28 cellular contexts compared by ENCODE assay signal in genomic region chr6:31556312-31556711, GRCh38. TPM values are rescaled to one million over a fixed set of nuclear protein-coding genes. Genes with fewer than 3 reads are reported as not detected.
A peak's percentile ranks its signal among the peaks of the same experiment; 100 is the strongest.
DNase-seq lines count a peak whose midpoint lies in the region; ATAC-seq and TF ChIP-seq lines count a peak whose summit lies in the region.
"Had no signal": no experiment of that assay in that cellular context is flagged by ENCODE, and none has a peak within 500 bp of the region (broad histone marks: within the 10 kb centered on the region; RNA-seq: fewer than 3 reads in every experiment).

No MANE protein-coding gene starts in this region.

- H3K9me3 ChIP-seq in neuronal stem cell (replicated peaks in 1 of 2; ENCODE audit: control insufficient read depth in 2 of 2, insufficient read depth in 1 of 2, low read depth in 1 of 2, low read length in 2 of 2): no peaks in the 10 kb centered on the region
- H3K9me3 ChIP-seq: SK-N-SH, upper lobe of left lung had no signal

- H3K9me3 Mint-ChIP-seq in activated CD4-positive, alpha-beta memory T cell treated with anti-CD3 and anti-CD28 coated beads for 36 hours: no peaks in the 10 kb centered on the region
- no peaks in the 10 kb centered on the region for H3K9me3 Mint-ChIP-seq in activated CD4-positive, alpha-beta memory T cell treated with anti-CD3 and anti-CD28 coated beads, Interleukin-2, amount 10 ng/mL, durations not matched to agents 7 days and 5 days
- no peaks in the 10 kb centered on the region for H3K9me3 Mint-ChIP-seq in activated T-helper 1 cell treated with anti-CD3 and anti-CD28 coated beads, Interleukin-12 subunit alpha, Interleukin-12 subunit beta, Interleukin-2, Interleukin-4 antibody, amounts not matched to agents 30 ng/mL and 10 ng/mL and 1 ng/mL, durations not matched to agents 14 hours and 24 hours and 36 hours
- H3K9me3 Mint-ChIP-seq: T-helper 2 cell treated with Interferon-gamma antibody and Interleukin-4, amounts not matched to agents 5 μg/mL and 100 μg/mL, for 36 hours had no signal

- no peak for TF ChIP-seq CTCF in dorsolateral prefrontal cortex (IDR thresholded peaks at IDR 0.05 in 54 of 56, conservative IDR thresholded peaks at IDR 0.05 in 2 of 56; ENCODE audit: low read depth in 1 of 56, partially characterized antibody in 56 of 56)

- peak overlapping the region; percentile 67 for H3K23ac ChIP-seq in neuronal stem cell (ENCODE audit: low read depth, low read length, poor library complexity)

- H3K4ac ChIP-seq in neuronal stem cell (ENCODE audit: low read length): no peak overlapping the region

- H3K36me3 Mint-ChIP-seq in activated CD4-positive, alpha-beta memory T cell treated with anti-CD3 and anti-CD28 coated beads for 36 hours: peaks cover 22% of the 10 kb centered on the region
- H3K36me3 Mint-ChIP-seq in activated CD4-positive, alpha-beta memory T cell treated with anti-CD3 and anti-CD28 coated beads, Interleukin-2, amount 10 ng/mL, durations not matched to agents 7 days and 5 days (ENCODE audit: low read depth): peaks cover 44% of the 10 kb centered on the region
- peaks cover 37% of the 10 kb centered on the region for H3K36me3 Mint-ChIP-seq in activated T-helper 1 cell treated with anti-CD3 and anti-CD28 coated beads, Interleukin-12 subunit alpha, Interleukin-12 subunit beta, Interleukin-2, Interleukin-4 antibody, amounts not matched to agents 30 ng/mL and 10 ng/mL and 1 ng/mL, durations not matched to agents 14 hours and 24 hours and 36 hours (ENCODE audit: low read depth)

- no peak overlapping the region for H4K8ac ChIP-seq in neuronal stem cell (ENCODE audit: low read depth, low read length)

- CTCF ChIA-PET in activated CD4-positive, alpha-beta memory T cell treated with anti-CD3 and anti-CD28 coated beads for 36 hours (lab: Charles Lee): interaction anchor here (0.7 to 29.2 kb wide), 4 partner anchors 9 to 129 kb away, joined by 3 to 1658 read pairs (median 3); partner anchors contain the start of genes ATP6V1G2, LST1, LTB and NCR3
- CTCF ChIA-PET in activated CD4-positive, alpha-beta memory T cell treated with anti-CD3 and anti-CD28 coated beads, Interleukin-2, amount 10 ng/mL, durations not matched to agents 7 days and 5 days (lab: Charles Lee): interaction anchor here (0.8 to 24.6 kb wide), 4 partner anchors 19 to 42 kb away, joined by 4 to 751 read pairs (median 6); partner anchors contain the start of genes LTB, NCR3 and TNF

- H4K91ac ChIP-seq in neuronal stem cell (ENCODE audit: low read depth, low read length, poor library complexity): no peak overlapping the region

- intact Hi-C loops in activated CD4-positive, alpha-beta memory T cell treated with anti-CD3 and anti-CD28 coated beads for 36 hours (cut with micrococcal nuclease): no loop called here
- intact Hi-C loops in activated T-helper 1 cell treated with anti-CD3 and anti-CD28 coated beads, Interleukin-12 subunit alpha, Interleukin-12 subunit beta, Interleukin-2, Interleukin-4 antibody, amounts not matched to agents 30 ng/mL and 10 ng/mL and 1 ng/mL, durations not matched to agents 14 hours and 24 hours and 36 hours (cut with micrococcal nuclease): no loop called here
- intact Hi-C loops in dorsolateral prefrontal cortex (cut with DNase I): no loop called here

- H2AFZ ChIP-seq in neuronal stem cell (ENCODE audit: low read length): no peak overlapping the region

- H3K4me3 Mint-ChIP-seq in activated CD4-positive, alpha-beta memory T cell treated with anti-CD3 and anti-CD28 coated beads for 36 hours: no peak overlapping the region
- H3K4me3 Mint-ChIP-seq in activated CD4-positive, alpha-beta memory T cell treated with anti-CD3 and anti-CD28 coated beads, Interleukin-2, amount 10 ng/mL, durations not matched to agents 7 days and 5 days: no peak overlapping the region
- peak overlapping the region; percentile 7 for H3K4me3 Mint-ChIP-seq in activated T-helper 1 cell treated with anti-CD3 and anti-CD28 coated beads, Interleukin-12 subunit alpha, Interleukin-12 subunit beta, Interleukin-2, Interleukin-4 antibody, amounts not matched to agents 30 ng/mL and 10 ng/mL and 1 ng/mL, durations not matched to agents 14 hours and 24 hours and 36 hours
- H3K4me3 Mint-ChIP-seq: T-helper 2 cell treated with Interferon-gamma antibody and Interleukin-4, amounts not matched to agents 5 μg/mL and 100 μg/mL, for 36 hours had no signal

- no peak overlapping the region for H3K4me2 ChIP-seq in neuronal stem cell (ENCODE audit: insufficient read depth, low read length, poor library complexity, severe bottlenecking)
- H3K4me2 ChIP-seq: SK-N-SH had no signal

- no peak overlapping the region for H2BK15ac ChIP-seq in neuronal stem cell (ENCODE audit: low read length)

- H2BK120ac ChIP-seq in neuronal stem cell (ENCODE audit: low read depth, low read length): no peak overlapping the region

- no peak overlapping the region for H3K9ac ChIP-seq in neuronal stem cell (ENCODE audit: low read depth, low read length, poor library complexity)
- H3K9ac ChIP-seq: SK-N-SH had no signal

- H2BK12ac ChIP-seq in neuronal stem cell (ENCODE audit: low read length): no peak overlapping the region

- H2BK5ac ChIP-seq in neuronal stem cell (ENCODE audit: low read length): no peak overlapping the region

- H2AK5ac ChIP-seq in neuronal stem cell (ENCODE audit: low read depth, low read length): no peak overlapping the region

- no peak overlapping the region for H3K27ac ChIP-seq in neuronal stem cell (replicated peaks; ENCODE audit: low read length)
- H3K27ac ChIP-seq in dorsolateral prefrontal cortex: no peak overlapping the region
- H3K27ac ChIP-seq: brain microvascular endothelial cell, RWPE1, upper lobe of left lung had no signal

- H3K18ac ChIP-seq in neuronal stem cell (ENCODE audit: low read length): no peak overlapping the region

- H3K36me3 ChIP-seq in H7 (replicated peaks; ENCODE audit: control insufficient read depth, insufficient read depth, low read length) (peaks cover 11% of the 10 kb centered on the region), neuronal stem cell (replicated peaks in 1 of 2; ENCODE audit: control insufficient read depth in 2 of 2, insufficient read depth in 2 of 2, low read length in 2 of 2) (peaks cover 37 to 86% of the 10 kb centered on the region in 2 donors)

- H3K27ac Mint-ChIP-seq in activated CD4-positive, alpha-beta memory T cell treated with anti-CD3 and anti-CD28 coated beads for 36 hours: peak overlapping the region; percentile 13
- H3K27ac Mint-ChIP-seq in activated CD4-positive, alpha-beta memory T cell treated with anti-CD3 and anti-CD28 coated beads, Interleukin-2, amount 10 ng/mL, durations not matched to agents 7 days and 5 days: no peak overlapping the region
- no peak overlapping the region for H3K27ac Mint-ChIP-seq in activated T-helper 1 cell treated with anti-CD3 and anti-CD28 coated beads, Interleukin-12 subunit alpha, Interleukin-12 subunit beta, Interleukin-2, Interleukin-4 antibody, amounts not matched to agents 30 ng/mL and 10 ng/mL and 1 ng/mL, durations not matched to agents 14 hours and 24 hours and 36 hours
- H3K27ac Mint-ChIP-seq: T-helper 2 cell treated with Interferon-gamma antibody and Interleukin-4, amounts not matched to agents 5 μg/mL and 100 μg/mL, for 36 hours had no signal

- H3K27me3 ChIP-seq in H7 (ENCODE audit: control insufficient read depth, insufficient read depth, low read length) (no peaks in the 10 kb centered on the region), neuronal stem cell (ENCODE audit: control insufficient read depth in 3 of 3, insufficient read depth in 3 of 3, low read depth in 1 of 3, low read length in 3 of 3) (no peaks in the 10 kb centered on the region), dorsolateral prefrontal cortex (no peaks in the 10 kb centered on the region)
- H3K27me3 ChIP-seq: brain microvascular endothelial cell, upper lobe of left lung had no signal

- H3K27me3 Mint-ChIP-seq in activated CD4-positive, alpha-beta memory T cell treated with anti-CD3 and anti-CD28 coated beads for 36 hours: no peaks in the 10 kb centered on the region
- peaks cover 5% of the 10 kb centered on the region for H3K27me3 Mint-ChIP-seq in activated CD4-positive, alpha-beta memory T cell treated with anti-CD3 and anti-CD28 coated beads, Interleukin-2, amount 10 ng/mL, durations not matched to agents 7 days and 5 days
- no peaks in the 10 kb centered on the region for H3K27me3 Mint-ChIP-seq in activated T-helper 1 cell treated with anti-CD3 and anti-CD28 coated beads, Interleukin-12 subunit alpha, Interleukin-12 subunit beta, Interleukin-2, Interleukin-4 antibody, amounts not matched to agents 30 ng/mL and 10 ng/mL and 1 ng/mL, durations not matched to agents 14 hours and 24 hours and 36 hours (ENCODE audit: insufficient read depth)

- H3K4me3 ChIP-seq in H7 (ENCODE audit: insufficient read depth, low read depth, low read length) (no peak overlapping the region), neuronal stem cell (ENCODE audit: low read length in 2 of 2) (peak overlapping the region in 1 of 2 donors; percentile 6), dorsolateral prefrontal cortex (no peak overlapping the region)
- H3K4me3 ChIP-seq: upper lobe of left lung had no signal

- H3K4me1 ChIP-seq in neuronal stem cell (ENCODE audit: control insufficient read depth in 2 of 2, insufficient read depth in 1 of 2, low read depth in 1 of 2, low read length in 2 of 2): peaks cover 0 to 7% of the 10 kb centered on the region in 2 donors

- peaks cover 6% of the 10 kb centered on the region for H3K79me1 ChIP-seq in neuronal stem cell (ENCODE audit: low read depth, low read length)

- no peak for DNase-seq in activated CD4-positive, alpha-beta memory T cell treated with anti-CD3 and anti-CD28 coated beads for 36 hours
- DNase-seq in activated CD4-positive, alpha-beta memory T cell treated with anti-CD3 and anti-CD28 coated beads, Interleukin-2, amount 10 ng/mL, durations not matched to agents 7 days and 5 days: no peak
- DNase-seq in H7 (peak; percentile 24), neuronal stem cell (ENCODE audit: low spot score) (no peak), anterior cingulate cortex (lab: John Stamatoyannopoulos, UW) (no peak), dorsolateral prefrontal cortex (no peak)
- no peak for DNase-seq in activated T-helper 1 cell treated with anti-CD3 and anti-CD28 coated beads, Interleukin-12 subunit alpha, Interleukin-12 subunit beta, Interleukin-2, Interleukin-4 antibody, amounts not matched to agents 30 ng/mL and 10 ng/mL and 1 ng/mL, durations not matched to agents 14 hours and 24 hours and 36 hours (ENCODE audit: low spot score)
- DNase-seq: 8988T; activated CD4-positive, alpha-beta T cell treated with anti-CD3 and anti-CD28 coated beads, Interleukin-2, amount 50 U/mL, for 48 hours; activated T-cell treated with anti-CD3 and anti-CD28 coated beads, Interleukin-2, amount 50 U/mL, for 1 hour; brain microvascular endothelial cell; IMR-90; mammary epithelial cell; MM.1S; NCI-H1436; NCI-H510A treated with DMSO at 0.1 percent for 48 hours; SK-N-SH; small intestine; stimulated activated CD4-positive, alpha-beta T cell treated with anti-CD3 and anti-CD28 coated beads, Interleukin-2, amount 100 ng/mL, for 48 hours; stimulated activated naive CD4-positive, alpha-beta T cell treated with Interleukin-2 at 50 U/mL for 16 hours; upper lobe of left lung had no signal

- POLR2A ChIA-PET in activated CD4-positive, alpha-beta memory T cell treated with anti-CD3 and anti-CD28 coated beads for 36 hours (lab: Charles Lee): interaction anchor here (1.2 to 10.3 kb wide), 2 partner anchors 13 to 22 kb away, joined by 3 to 224 read pairs; partner anchors contain the start of genes LTB and TNF
- POLR2A ChIA-PET in activated CD4-positive, alpha-beta memory T cell treated with anti-CD3 and anti-CD28 coated beads, Interleukin-2, amount 10 ng/mL, durations not matched to agents 7 days and 5 days (lab: Charles Lee): interaction anchor here (2.0 to 34.7 kb wide), 3 partner anchors 15 to 62 kb away, joined by 5 to 1578 read pairs (median 7); partner anchors contain the start of genes DDX39B, LST1, LTA and LTB

- WGBS in neuronal stem cell (ENCODE audit: extremely low coverage in 2 of 2, insufficient read length in 2 of 2, insufficient replicate concordance in 1 of 2), 2 donors: no CpG with 5 or more reads among the region's 3 CpGs

- peaks cover 68% of the 10 kb centered on the region for H3K4me1 Mint-ChIP-seq in activated CD4-positive, alpha-beta memory T cell treated with anti-CD3 and anti-CD28 coated beads for 36 hours (ENCODE audit: low read depth)
- peaks cover 60% of the 10 kb centered on the region for H3K4me1 Mint-ChIP-seq in activated CD4-positive, alpha-beta memory T cell treated with anti-CD3 and anti-CD28 coated beads, Interleukin-2, amount 10 ng/mL, durations not matched to agents 7 days and 5 days
- peaks cover 61% of the 10 kb centered on the region for H3K4me1 Mint-ChIP-seq in activated T-helper 1 cell treated with anti-CD3 and anti-CD28 coated beads, Interleukin-12 subunit alpha, Interleukin-12 subunit beta, Interleukin-2, Interleukin-4 antibody, amounts not matched to agents 30 ng/mL and 10 ng/mL and 1 ng/mL, durations not matched to agents 14 hours and 24 hours and 36 hours (ENCODE audit: low read depth)

- no peak overlapping the region for H3K14ac ChIP-seq in neuronal stem cell (ENCODE audit: low read length)

- no peak for ATAC-seq in HG02852 (IDR thresholded peaks at IDR 0.05; ENCODE audit: unreplicated experiment)

RNA-seq across cellular contexts. Expression of gene NFKBIL1, which starts 8.9 kb away (rescaled TPM):
- total RNA-seq in activated CD4-positive, alpha-beta memory T cell treated with anti-CD3 and anti-CD28 coated beads for 36 hours: 10 to 100 TPM; 18.5 to 21.5 TPM
- 10 to 100 TPM; 22.8 to 23.6 TPM for total RNA-seq in activated CD4-positive, alpha-beta memory T cell treated with anti-CD3 and anti-CD28 coated beads, Interleukin-2, amount 10 ng/mL, durations not matched to agents 7 days and 5 days
- 33.2 and 34.2 TPM in 2 replicates for total RNA-seq in H7 (2014; rRNA removed; shearing (Covaris generic))
- total RNA-seq in activated T-helper 1 cell treated with anti-CD3 and anti-CD28 coated beads, Interleukin-12 subunit alpha, Interleukin-12 subunit beta, Interleukin-2, Interleukin-4 antibody, amounts not matched to agents 30 ng/mL and 10 ng/mL and 1 ng/mL, durations not matched to agents 14 hours and 24 hours and 36 hours: 18.2 and 18.9 TPM in 2 replicates
- 22.2 TPM for polyA plus RNA-seq in neuronal stem cell (2013, experiment 1 of 2)
- polyA plus RNA-seq in neuronal stem cell (2013, experiment 2 of 2): 22.0 TPM
- total RNA-seq in dorsolateral prefrontal cortex: 10 to 100 TPM; 13.8 to 27.3 (median 20.1) TPM

RNA-seq across cellular contexts. Expression of gene ATP6V1G2, which starts 9.9 kb away (rescaled TPM):
- 1 to 10 TPM; 1.4 to 1.6 TPM for total RNA-seq in activated CD4-positive, alpha-beta memory T cell treated with anti-CD3 and anti-CD28 coated beads for 36 hours
- 1 to 10 TPM; 2.7 to 3.8 TPM for total RNA-seq in activated CD4-positive, alpha-beta memory T cell treated with anti-CD3 and anti-CD28 coated beads, Interleukin-2, amount 10 ng/mL, durations not matched to agents 7 days and 5 days
- total RNA-seq in H7 (2014; rRNA removed; shearing (Covaris generic)): 3.5 and 7.0 TPM in 2 replicates
- total RNA-seq in activated T-helper 1 cell treated with anti-CD3 and anti-CD28 coated beads, Interleukin-12 subunit alpha, Interleukin-12 subunit beta, Interleukin-2, Interleukin-4 antibody, amounts not matched to agents 30 ng/mL and 10 ng/mL and 1 ng/mL, durations not matched to agents 14 hours and 24 hours and 36 hours: 1.2 and 1.4 TPM in 2 replicates
- 6.0 TPM for polyA plus RNA-seq in neuronal stem cell (2013, experiment 1 of 2)
- 5.1 TPM for polyA plus RNA-seq in neuronal stem cell (2013, experiment 2 of 2)
- 100 to 1,000 TPM in 118 of 120 experiments, 10 to 100 TPM in 2; 80.0 to 352 (median 250) TPM for total RNA-seq in dorsolateral prefrontal cortex

RNA-seq across cellular contexts. Expression of gene DDX39B, which starts 14.5 kb away (rescaled TPM):
- 100 to 1,000 TPM; 538 to 547 TPM for total RNA-seq in activated CD4-positive, alpha-beta memory T cell treated with anti-CD3 and anti-CD28 coated beads for 36 hours
- 100 to 1,000 TPM; 427 to 434 TPM for total RNA-seq in activated CD4-positive, alpha-beta memory T cell treated with anti-CD3 and anti-CD28 coated beads, Interleukin-2, amount 10 ng/mL, durations not matched to agents 7 days and 5 days
- 787 and 872 TPM in 2 replicates for total RNA-seq in H7 (2014; rRNA removed; shearing (Covaris generic))
- total RNA-seq in activated T-helper 1 cell treated with anti-CD3 and anti-CD28 coated beads, Interleukin-12 subunit alpha, Interleukin-12 subunit beta, Interleukin-2, Interleukin-4 antibody, amounts not matched to agents 30 ng/mL and 10 ng/mL and 1 ng/mL, durations not matched to agents 14 hours and 24 hours and 36 hours: 628 and 637 TPM in 2 replicates
- 297 TPM for polyA plus RNA-seq in neuronal stem cell (2013, experiment 1 of 2)
- polyA plus RNA-seq in neuronal stem cell (2013, experiment 2 of 2): 291 TPM
- total RNA-seq in dorsolateral prefrontal cortex: 100 to 1,000 TPM; 154 to 265 (median 191) TPM

RNA-seq across cellular contexts. Expression of gene LTA, which starts 15.8 kb away (rescaled TPM):
- 100 to 1,000 TPM; 696 to 733 TPM for total RNA-seq in activated CD4-positive, alpha-beta memory T cell treated with anti-CD3 and anti-CD28 coated beads for 36 hours
- total RNA-seq in activated CD4-positive, alpha-beta memory T cell treated with anti-CD3 and anti-CD28 coated beads, Interleukin-2, amount 10 ng/mL, durations not matched to agents 7 days and 5 days: 10 to 100 TPM; 37.2 to 38.4 TPM
- 0.44 TPM in 1 of 2 replicates, not detected in the other for total RNA-seq in H7 (2014; rRNA removed; shearing (Covaris generic))
- total RNA-seq in activated T-helper 1 cell treated with anti-CD3 and anti-CD28 coated beads, Interleukin-12 subunit alpha, Interleukin-12 subunit beta, Interleukin-2, Interleukin-4 antibody, amounts not matched to agents 30 ng/mL and 10 ng/mL and 1 ng/mL, durations not matched to agents 14 hours and 24 hours and 36 hours: 1,021 and 1,078 TPM in 2 replicates
- polyA plus RNA-seq in neuronal stem cell (2013, experiment 1 of 2): 0.07 TPM
- polyA plus RNA-seq in neuronal stem cell (2013, experiment 2 of 2): 0.07 TPM
- total RNA-seq in dorsolateral prefrontal cortex: 1 to 10 TPM in 4 of 120 experiments, under 1 TPM in 44, not detected in 72; 0.30 to 1.9 (median 0.53) TPM
- total RNA-seq: fibroblast of lung, H1, IMR-90, mammary epithelial cell, osteoblast, renal cortical epithelial cell had no signal
- polyA plus RNA-seq: fibroblast of lung, H1, IMR-90, mammary epithelial cell, SK-N-SH had no signal

RNA-seq across cellular contexts. Expression of gene TNF, which starts 19.1 kb away (rescaled TPM):
- total RNA-seq in activated CD4-positive, alpha-beta memory T cell treated with anti-CD3 and anti-CD28 coated beads for 36 hours: 100 to 1,000 TPM; 165 to 167 TPM
- 100 to 1,000 TPM; 124 to 130 TPM for total RNA-seq in activated CD4-positive, alpha-beta memory T cell treated with anti-CD3 and anti-CD28 coated beads, Interleukin-2, amount 10 ng/mL, durations not matched to agents 7 days and 5 days
- total RNA-seq in H7 (2014; rRNA removed; shearing (Covaris generic)): not detected in 2 replicates
- total RNA-seq in activated T-helper 1 cell treated with anti-CD3 and anti-CD28 coated beads, Interleukin-12 subunit alpha, Interleukin-12 subunit beta, Interleukin-2, Interleukin-4 antibody, amounts not matched to agents 30 ng/mL and 10 ng/mL and 1 ng/mL, durations not matched to agents 14 hours and 24 hours and 36 hours: 427 and 430 TPM in 2 replicates
- polyA plus RNA-seq in neuronal stem cell (2013, experiment 1 of 2): 0.03 TPM
- polyA plus RNA-seq in neuronal stem cell (2013, experiment 2 of 2): 0.01 TPM
- 1 to 10 TPM in 5 of 120 experiments, under 1 TPM in 34, not detected in 81; 0.23 to 1.3 (median 0.41) TPM for total RNA-seq in dorsolateral prefrontal cortex
- total RNA-seq: fibroblast of lung, H1, IMR-90, osteoblast had no signal
- polyA plus RNA-seq: fibroblast of lung, H1, IMR-90, SK-N-SH had no signal

Comparison
In these comparisons a context has a peak if more than half of its experiments do, and no peak if none do; other contexts are left out.
1. RNA of gene ATP6V1G2, which starts 9.9 kb away (total RNA-seq): 80.0 to 352 TPM in dorsolateral prefrontal cortex; 2.7 to 3.8 TPM in activated CD4-positive, alpha-beta memory T cell treated with anti-CD3 and anti-CD28 coated beads, Interleukin-2, amount 10 ng/mL, durations not matched to agents 7 days and 5 days, 3.5 to 7.0 TPM in H7, 1.4 to 1.6 TPM in activated CD4-positive, alpha-beta memory T cell treated with anti-CD3 and anti-CD28 coated beads for 36 hours and 1.2 to 1.4 TPM in activated T-helper 1 cell treated with anti-CD3 and anti-CD28 coated beads, Interleukin-12 subunit alpha, Interleukin-12 subunit beta, Interleukin-2, Interleukin-4 antibody, amounts not matched to agents 30 ng/mL and 10 ng/mL and 1 ng/mL, durations not matched to agents 14 hours and 24 hours and 36 hours; every median in the first group is over 10 times any median in the second.